In the genomic region with DNA sequence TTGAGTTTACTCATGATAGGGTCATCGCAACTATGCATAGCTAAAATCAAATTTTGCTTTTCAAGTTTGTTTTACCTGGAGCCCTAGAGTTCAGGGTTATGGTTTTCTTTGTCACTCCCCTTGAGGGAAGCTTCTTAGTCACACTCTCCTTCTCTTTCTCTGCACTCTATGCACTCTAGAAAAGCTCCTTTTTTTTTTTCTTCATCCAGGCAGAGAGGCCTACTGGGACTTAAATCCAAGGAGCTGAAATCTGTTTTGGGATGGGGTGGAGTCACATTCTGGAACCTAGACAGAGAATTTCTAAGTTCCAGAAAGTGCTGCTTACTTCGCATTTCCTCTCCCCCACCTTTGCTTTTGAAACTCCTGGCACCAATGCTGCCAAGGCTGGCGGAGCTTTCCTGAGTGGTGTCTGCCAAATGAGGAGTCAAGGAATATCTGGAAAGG, we compare ENCODE assay signal across 14 cellular contexts. TPM values are rescaled to one million over a fixed set of nuclear protein-coding genes. Genes with fewer than 3 reads are reported as not detected.
DNase-seq lines count a peak whose midpoint lies in the region; ATAC-seq and TF ChIP-seq lines count a peak whose summit lies in the region.
"Had no signal": no experiment of that assay in that cellular context is flagged by ENCODE, and none has a peak within 500 bp of the region (broad histone marks: within the 10 kb centered on the region; RNA-seq: fewer than 3 reads in every experiment).

No MANE protein-coding gene starts in this region.

- 58% methylated on average over 3 of the region's 3 CpGs for WGBS in right cardiac atrium
- WGBS in thyroid gland, 2 donors, result 27 to 39% methylated on average over 3 of the region's 3 CpGs

- H2AFZ ChIP-seq in PC-9, result peak overlapping the region; percentile 37

- peak overlapping the region; percentile 89 for H3K27ac ChIP-seq in PC-9
- peak overlapping the region; percentile 86 for H3K27ac ChIP-seq in right cardiac atrium (ENCODE audit: low read length)
- peak overlapping the region; percentile 42 to 80 (median 68) for H3K27ac ChIP-seq in thyroid gland
- H3K27ac ChIP-seq: vagina had no signal

- POLR2A ChIA-PET in PC-9 (lab: Charles Lee; ENCODE audit: unreplicated experiment), result no interaction called here

- DNase-seq in PC-9, result peak; percentile 24 to 80
- DNase-seq in choroid plexus epithelial cell (ENCODE audit: low read depth), result peak; percentile 36
- peak; percentile 27 to 66 (median 53) for DNase-seq in right cardiac atrium
- DNase-seq in thyroid gland, result peak; percentile 57 to 65
- DNase-seq: activated T-cell treated with anti-CD3 and anti-CD28 coated beads, Interleukin-2, amount 50 U/mL, for 1 hour; amygdala; CD4-positive, alpha-beta T cell; effector CD4-positive, alpha-beta T cell; naive thymus-derived CD4-positive, alpha-beta T cell; SW 1271 had no signal

- no peaks in the 10 kb centered on the region for H4K20me1 ChIP-seq in PC-9 (ENCODE audit: insufficient read depth)

- no peak for TF ChIP-seq POLR2A in thyroid gland (IDR thresholded peaks at IDR 0.05)

- H3K4me1 ChIP-seq in PC-9 (replicated peaks; ENCODE audit: insufficient read depth), result peaks cover 44% of the 10 kb centered on the region
- no peaks in the 10 kb centered on the region for H3K4me1 ChIP-seq in right cardiac atrium (ENCODE audit: control insufficient read depth, insufficient read depth, low read length)
- H3K4me1 ChIP-seq in thyroid gland, result peaks cover 13 to 24% of the 10 kb centered on the region in 2 donors
- H3K4me1 ChIP-seq: vagina had no signal

- H3K79me2 ChIP-seq in PC-9 (ENCODE audit: low read depth), result peaks cover 18% of the 10 kb centered on the region

- no peaks in the 10 kb centered on the region for H3K9me2 ChIP-seq in PC-9 (ENCODE audit: insufficient read depth)

- H3K4me3 ChIP-seq in PC-9 (peak overlapping the region; percentile 58; the same call in 1 of the 2 replicates), choroid plexus epithelial cell (ENCODE audit: low read depth, low read length) (no peak overlapping the region), right cardiac atrium (ENCODE audit: low read length) (no peak overlapping the region), thyroid gland (replicated peaks in 1 of 3) (no peak overlapping the region)
- H3K4me3 ChIP-seq: vagina had no signal

- peaks cover 7% of the 10 kb centered on the region; the same call in 1 of the 2 replicates for H3K36me3 ChIP-seq in PC-9 (ENCODE audit: low read depth)
- H3K36me3 ChIP-seq in thyroid gland, result no peaks in the 10 kb centered on the region
- H3K36me3 ChIP-seq: vagina had no signal

- ATAC-seq in right cardiac atrium (peak; percentile 73 to 86), GM21423 (IDR thresholded peaks at IDR 0.05; ENCODE audit: unreplicated experiment) (no peak), GM21367 (IDR thresholded peaks at IDR 0.05; ENCODE audit: unreplicated experiment) (no peak), GM21717 (IDR thresholded peaks at IDR 0.05; ENCODE audit: unreplicated experiment) (no peak)

- CTCF ChIA-PET in PC-9 (lab: Charles Lee), result interaction anchor here (0.5 to 1.1 kb wide), 3 partner anchors 81 to 96 kb away, joined by 4 to 11 read pairs (median 4); no protein-coding TSS in a partner anchor

- H3K27me3 ChIP-seq in PC-9 (ENCODE audit: insufficient read depth, low read depth) (no peaks in the 10 kb centered on the region), right cardiac atrium (ENCODE audit: control insufficient read depth, insufficient read depth) (no peaks in the 10 kb centered on the region), thyroid gland (no peaks in the 10 kb centered on the region)
- H3K27me3 ChIP-seq: vagina had no signal

- peak overlapping the region; percentile 66 for H3K4me2 ChIP-seq in PC-9

- TF ChIP-seq CTCF in PC-9 (conservative IDR thresholded peaks at IDR 0.05) (no peak), choroid plexus epithelial cell (conservative IDR thresholded peaks at IDR 0.05; ENCODE audit: low read depth, low read length) (no peak), thyroid gland (IDR thresholded peaks at IDR 0.05) (no peak)

- intact Hi-C loops in PC-9 (cut with micrococcal nuclease; ENCODE audit: unreplicated experiment), result no loop called here
- intact Hi-C loops in right cardiac atrium (cut with DNase I), result no loop called here
- intact Hi-C loops in thyroid gland (cut with DNase I), result no loop called here

- no TSS peak for BruUV-seq in PC-9 (replicated peaks; lab: Mats Ljungman, UMichigan)

- H3F3A ChIP-seq in PC-9 (ENCODE audit: insufficient read depth, low read depth), result peaks cover 17% of the 10 kb centered on the region

- H3K9me3 ChIP-seq in PC-9 (ENCODE audit: insufficient read depth, low read depth), result no peaks in the 10 kb centered on the region
- H3K9me3 ChIP-seq in right cardiac atrium (ENCODE audit: control insufficient read depth, low read length), result no peaks in the 10 kb centered on the region
- H3K9me3 ChIP-seq in thyroid gland, result no peaks in the 10 kb centered on the region
- H3K9me3 ChIP-seq: vagina had no signal

RNA-seq across cellular contexts. Expression of a gene that starts 19.1 kb away (rescaled TPM):
- total RNA-seq in PC-9 (2021) (1.9 and 3.4 TPM in 2 replicates), right cardiac atrium (1 to 10 TPM; 2.7 to 8.1 (median 4.0) TPM), thyroid gland (1 to 10 TPM; 1.7 to 9.4 (median 3.0) TPM)
- polyA plus RNA-seq in right cardiac atrium, result 2.2 TPM

RNA-seq across cellular contexts. Expression of a gene that starts 25.2 kb away (rescaled TPM):
- total RNA-seq in PC-9 (2021) (0.55 and 1.7 TPM in 2 replicates), right cardiac atrium (10 to 100 TPM in 1 of 4 donors, 1 to 10 TPM in 3; 1.5 to 28.8 (median 3.9) TPM), thyroid gland (1 to 10 TPM; 1.0 to 5.0 (median 3.1) TPM)
- polyA plus RNA-seq in right cardiac atrium, result 5.7 TPM
- total RNA-seq: CD4-positive, alpha-beta T cell had no signal
- polyA plus RNA-seq: naive thymus-derived CD4-positive, alpha-beta T cell had no signal

Comparison
In these comparisons a context has a peak if more than half of its experiments do, and no peak if none do; other contexts are left out.
1. ATAC-seq: peak in right cardiac atrium (2 of 2); none in GM21423 (single experiment), GM21367 (single experiment) and GM21717 (single experiment).
2. Peak in every context shown above with its lines, with median percentiles within 50 percentile points of each other: DNase-seq and H3K27ac ChIP-seq.